ENCODE assay signal across 1 cellular context in the genomic region with DNA sequence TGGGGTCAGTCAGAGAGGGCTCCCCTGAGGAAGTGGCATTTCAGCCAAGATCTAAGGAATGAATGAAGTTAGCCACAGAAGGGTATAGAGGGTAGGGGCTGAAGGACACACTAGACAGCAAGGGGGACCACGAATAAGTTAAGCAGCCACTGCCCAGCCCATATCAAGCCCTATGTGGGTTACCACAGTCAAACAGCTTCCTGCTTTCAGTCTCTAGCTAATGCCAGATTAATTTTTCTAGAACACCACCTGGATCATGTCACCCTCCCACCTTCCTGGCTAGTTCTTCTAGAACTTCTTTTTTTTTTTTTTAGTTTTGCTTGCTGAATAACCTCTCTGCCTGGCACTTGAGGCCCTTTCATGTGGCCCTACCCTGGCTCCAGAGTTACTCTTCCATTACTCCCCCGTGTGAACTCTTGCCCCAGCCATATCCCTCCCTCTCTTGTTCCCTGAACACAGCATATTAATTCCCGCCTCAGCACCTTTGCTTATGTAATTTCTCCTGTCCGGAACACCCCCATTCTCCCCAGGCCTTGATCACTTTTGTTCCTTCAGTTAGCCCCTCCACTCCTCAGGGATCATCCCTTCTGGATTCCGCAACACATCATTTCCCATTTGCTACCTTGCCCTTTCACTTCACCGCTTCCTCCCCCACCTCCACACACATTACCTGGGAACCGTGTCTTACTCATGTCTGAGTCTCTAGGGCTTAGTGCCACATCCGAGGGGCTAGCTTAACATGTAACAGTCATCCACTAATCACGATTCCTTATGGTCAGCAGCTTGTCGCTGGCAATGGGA.
TF ChIP-seq lines count a peak whose summit lies in the region.

No MANE protein-coding gene starts in this region.

TF ChIP-seq in GM23338, 12 proteins besides CTCF, POLR2A, EP300 and RAD21:
- TF ChIP-seq STAT1 (IDR thresholded peaks at IDR 0.05; ENCODE audit: unreplicated experiment) (no peak), ZNF114 (CRISPR knock-in tag; IDR thresholded peaks at IDR 0.05) (no peak), ZNF331 (CRISPR knock-in tag; IDR thresholded peaks at IDR 0.05; ENCODE audit: low read depth) (no peak), JUNB (IDR thresholded peaks at IDR 0.05; ENCODE audit: unreplicated experiment) (no peak), ETS1 (IDR thresholded peaks at IDR 0.05) (no peak), ZNF462 (CRISPR knock-in tag; IDR thresholded peaks at IDR 0.05) (no peak), CREB1 (CRISPR knock-in tag; IDR thresholded peaks at IDR 0.05; ENCODE audit: low read depth) (no peak), EZH2 (IDR thresholded peaks at IDR 0.05; ENCODE audit: low read depth, unreplicated experiment) (no peak), POLR2AphosphoS5 (IDR thresholded peaks at IDR 0.05; ENCODE audit: low read depth) (no peak), NANOG (IDR thresholded peaks at IDR 0.05; ENCODE audit: borderline replicate concordance) (no peak)
- TF ChIP-seq, protein P1, sequence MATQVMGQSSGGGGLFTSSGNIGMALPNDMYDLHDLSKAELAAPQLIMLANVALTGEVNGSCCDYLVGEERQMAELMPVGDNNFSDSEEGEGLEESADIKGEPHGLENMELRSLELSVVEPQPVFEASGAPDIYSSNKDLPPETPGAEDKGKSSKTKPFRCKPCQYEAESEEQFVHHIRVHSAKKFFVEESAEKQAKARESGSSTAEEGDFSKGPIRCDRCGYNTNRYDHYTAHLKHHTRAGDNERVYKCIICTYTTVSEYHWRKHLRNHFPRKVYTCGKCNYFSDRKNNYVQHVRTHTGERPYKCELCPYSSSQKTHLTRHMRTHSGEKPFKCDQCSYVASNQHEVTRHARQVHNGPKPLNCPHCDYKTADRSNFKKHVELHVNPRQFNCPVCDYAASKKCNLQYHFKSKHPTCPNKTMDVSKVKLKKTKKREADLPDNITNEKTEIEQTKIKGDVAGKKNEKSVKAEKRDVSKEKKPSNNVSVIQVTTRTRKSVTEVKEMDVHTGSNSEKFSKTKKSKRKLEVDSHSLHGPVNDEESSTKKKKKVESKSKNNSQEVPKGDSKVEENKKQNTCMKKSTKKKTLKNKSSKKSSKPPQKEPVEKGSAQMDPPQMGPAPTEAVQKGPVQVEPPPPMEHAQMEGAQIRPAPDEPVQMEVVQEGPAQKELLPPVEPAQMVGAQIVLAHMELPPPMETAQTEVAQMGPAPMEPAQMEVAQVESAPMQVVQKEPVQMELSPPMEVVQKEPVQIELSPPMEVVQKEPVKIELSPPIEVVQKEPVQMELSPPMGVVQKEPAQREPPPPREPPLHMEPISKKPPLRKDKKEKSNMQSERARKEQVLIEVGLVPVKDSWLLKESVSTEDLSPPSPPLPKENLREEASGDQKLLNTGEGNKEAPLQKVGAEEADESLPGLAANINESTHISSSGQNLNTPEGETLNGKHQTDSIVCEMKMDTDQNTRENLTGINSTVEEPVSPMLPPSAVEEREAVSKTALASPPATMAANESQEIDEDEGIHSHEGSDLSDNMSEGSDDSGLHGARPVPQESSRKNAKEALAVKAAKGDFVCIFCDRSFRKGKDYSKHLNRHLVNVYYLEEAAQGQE (IDR thresholded peaks at IDR 0.05; ENCODE audit: unreplicated experiment): no peak
TF ChIP-seq in GM23338: peak in this region for 0.
